Comparison of ENCODE assay signal across 24 cellular contexts in genomic region chr2:234326694-234327093, GRCh38.
"Had no signal": no experiment of that assay in that cellular context is flagged by ENCODE, and none has a peak within 500 bp of the region (broad histone marks: within the 10 kb centered on the region; RNA-seq: fewer than 3 reads in every experiment).

No MANE protein-coding gene starts in this region.

- H3K9me3 Mint-ChIP-seq: IgD-negative memory B cell had no signal

- DNase-seq: Kasumi-1, MM.1S, NCI-H1092 treated with DMSO at 0.1 percent for 48 hours, NCI-H1436, NCI-H187, NCI-H2029, NCI-H2081 treated with DMSO at 0.1 percent for 48 hours, NCI-H2171, NCI-H226, NCI-H446, NCI-H510A, NCI-H524 treated with DMSO at 0.1 percent for 48 hours, NCI-H69, NCI-H774, PC-3, Peyer's patch, SHP77 treated with DMSO at 0.1 percent for 48 hours, SJCRH30 had no signal

- H3K4me1 ChIP-seq: Peyer's patch, SJCRH30 had no signal

- H3K9ac ChIP-seq: KMS-11 had no signal

- ATAC-seq: K562, PC-3, Right ventricle myocardium inferior had no signal

- H3K9me3 ChIP-seq: Peyer's patch, SJCRH30 had no signal

- H3K4me3 Mint-ChIP-seq: IgD-negative memory B cell had no signal

- H3K4me2 ChIP-seq: KMS-11 had no signal

- H3K36me3 Mint-ChIP-seq: IgD-negative memory B cell had no signal

- H3K27ac Mint-ChIP-seq: IgD-negative memory B cell had no signal

- H3K27me3 ChIP-seq: Peyer's patch, SJCRH30 had no signal

- H3K4me3 ChIP-seq: K562, Peyer's patch, SJCRH30, SK-N-MC had no signal

- H3K36me3 ChIP-seq: Peyer's patch, SJCRH30 had no signal

- H3K27ac ChIP-seq: HL-60, KMS-11, Peyer's patch, SJCRH30, SK-N-MC had no signal
